33 cellular contexts compared by ENCODE assay signal in the genomic region with DNA sequence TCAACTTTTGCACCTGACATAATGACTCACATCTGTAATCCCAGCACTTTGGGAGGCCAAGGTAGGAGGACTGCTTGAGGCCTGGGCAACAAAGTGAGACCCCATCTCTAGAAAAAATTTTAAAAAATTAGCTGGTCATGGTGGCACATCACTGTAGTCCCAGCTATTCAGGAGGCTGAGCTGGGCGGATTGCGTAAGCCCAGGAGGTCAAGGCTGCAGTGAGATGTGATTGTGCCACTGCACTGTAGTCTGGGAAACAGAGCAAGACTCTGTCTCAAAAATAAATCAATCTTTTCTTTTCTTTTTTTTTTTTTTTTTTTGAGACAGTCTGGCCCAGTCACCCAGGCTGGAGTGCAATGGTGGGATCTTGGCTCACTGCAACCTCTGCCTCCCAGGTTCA. TPM values are rescaled to one million over a fixed set of nuclear protein-coding genes. Genes with fewer than 3 reads are reported as not detected.
"Had no signal": no experiment of that assay in that cellular context is flagged by ENCODE, and none has a peak within 500 bp of the region (broad histone marks: within the 10 kb centered on the region; RNA-seq: fewer than 3 reads in every experiment).

No MANE protein-coding gene starts in this region.

- H3K36me3 ChIP-seq: neutrophil, ovary, suprapubic skin, tibial artery, transverse colon, upper lobe of left lung, vagina had no signal

- H3K4me2 ChIP-seq: smooth muscle cell had no signal

- H3K4me3 ChIP-seq: ovary, psoas muscle, skin epidermis, smooth muscle cell, spleen, suprapubic skin, testis, tibial artery, transverse colon, upper lobe of left lung, vagina had no signal

- ATAC-seq: naive thymus-derived CD8-positive, alpha-beta T cell; psoas muscle; right cardiac atrium; sciatic nerve; stimulated activated memory B cell treated with anti-CD40 and anti-IgM and Interleukin-4, amounts not matched to agents 10 μg/mL and 1 μg/mL and 100 μg/mL, for 72 hours; stimulated activated naive CD8-positive, alpha-beta T cell treated with anti-CD3 and anti-CD28 coated beads, Interleukin-15, amount 100 ng/mL, for 72 hours; stimulated activated naive CD8-positive, alpha-beta T cell treated with anti-CD3 and anti-CD28 coated beads, Interleukin-15, Interleukin-2, amounts not matched to agents 100 U/mL and 50 U/mL, for 24 hours had no signal

- H3K79me2 ChIP-seq: parathyroid adenoma had no signal

- H3K9ac ChIP-seq: parathyroid adenoma had no signal

- H3K36me3 Mint-ChIP-seq: stimulated activated memory B cell treated with anti-CD40 and anti-IgM and Interleukin-4, amounts not matched to agents 10 μg/mL and 1 μg/mL and 100 μg/mL, for 72 hours had no signal

- H3K9me3 ChIP-seq: neutrophil, ovary, psoas muscle, spleen, suprapubic skin, testis, tibial artery, transverse colon, upper lobe of left lung, vagina had no signal

- H3K4me1 ChIP-seq: parathyroid adenoma, psoas muscle, spleen, suprapubic skin, testis, tibial artery, transverse colon, upper lobe of left lung, vagina had no signal

- H3K4me3 Mint-ChIP-seq: naive B cell; naive thymus-derived CD8-positive, alpha-beta T cell; nephron progenitor cell; neural crest cell; stimulated activated memory B cell treated with anti-CD40 and anti-IgM and Interleukin-4, amounts not matched to agents 10 μg/mL and 1 μg/mL and 100 μg/mL, for 72 hours; stimulated activated naive CD8-positive, alpha-beta T cell treated with anti-CD3 and anti-CD28 coated beads, Interleukin-15, amount 100 ng/mL, for 72 hours had no signal

- H2AFZ ChIP-seq: parathyroid adenoma had no signal

- H3K27ac ChIP-seq: neutrophil, ovary, parathyroid adenoma, psoas muscle, skin epidermis, spleen, suprapubic skin, testis, tibial artery, transverse colon, upper lobe of left lung, vagina had no signal

- H3K27ac Mint-ChIP-seq: naive B cell; nephron progenitor cell; progenitor cell of endocrine pancreas; stimulated activated memory B cell treated with anti-CD40 and anti-IgM and Interleukin-4, amounts not matched to agents 10 μg/mL and 1 μg/mL and 100 μg/mL, for 72 hours; stimulated activated naive CD8-positive, alpha-beta T cell treated with anti-CD3 and anti-CD28 coated beads, Interleukin-15, amount 100 ng/mL, for 72 hours had no signal

- H3K9me3 Mint-ChIP-seq: naive B cell; nephron progenitor cell; stimulated activated memory B cell treated with anti-CD40 and anti-IgM and Interleukin-4, amounts not matched to agents 10 μg/mL and 1 μg/mL and 100 μg/mL, for 72 hours had no signal

- H3K27me3 ChIP-seq: neutrophil, ovary, spleen, suprapubic skin, testis, tibial artery, transverse colon, upper lobe of left lung, vagina had no signal

- H3K4me1 Mint-ChIP-seq: nephron progenitor cell had no signal

- H3K27me3 Mint-ChIP-seq: naive thymus-derived CD8-positive, alpha-beta T cell; progenitor cell of endocrine pancreas; stimulated activated memory B cell treated with anti-CD40 and anti-IgM and Interleukin-4, amounts not matched to agents 10 μg/mL and 1 μg/mL and 100 μg/mL, for 72 hours; stimulated activated naive CD8-positive, alpha-beta T cell treated with anti-CD3 and anti-CD28 coated beads, Interleukin-15, amount 100 ng/mL, for 72 hours had no signal

- DNase-seq: naive B cell; naive thymus-derived CD8-positive, alpha-beta T cell; nephron progenitor cell; nucleus accumbens; ovary; posterior cingulate gyrus; psoas muscle; right cardiac atrium; spleen; stimulated activated CD4-positive, alpha-beta T cell treated with anti-CD3 and anti-CD28 coated beads, Interleukin-12 subunit alpha, Interleukin-12 subunit beta, amount 100 ng/mL, for 4 hours; stimulated activated CD4-positive, alpha-beta T cell treated with anti-CD3 and anti-CD28 coated beads, Interleukin-1b, Interleukin-23, amount 100 ng/mL, for 48 hours; stimulated activated CD4-positive, alpha-beta T cell treated with anti-CD3 and anti-CD28 coated beads, Interleukin-4, amount 100 ng/mL, for 1 hour; stimulated activated CD4-positive, alpha-beta T cell treated with anti-CD3 and anti-CD28 coated beads, Interleukin-4, amount 100 ng/mL, for 4 hours; stimulated activated CD8-positive, alpha-beta memory T cell treated with anti-CD3 and anti-CD28 coated beads, Interleukin-4, amount 100 ng/mL, for 48 hours; stimulated activated naive CD4-positive, alpha-beta T cell; stimulated activated naive CD8-positive, alpha-beta T cell treated with anti-CD3 and anti-CD28 coated beads, Interleukin-15, amount 100 ng/mL, for 72 hours; stimulated activated naive CD8-positive, alpha-beta T cell treated with anti-CD3 and anti-CD28 coated beads, Interleukin-15, Interleukin-2, amounts not matched to agents 100 U/mL and 50 U/mL, for 24 hours; substantia nigra; testis; tibial artery; transverse colon; upper lobe of left lung had no signal

RNA-seq across cellular contexts. Expression of a gene that starts 52.5 kb away (rescaled TPM):
- total RNA-seq: naive thymus-derived CD8-positive, alpha-beta T cell; neural crest cell; osteoblast had no signal
- polyA plus RNA-seq: naive thymus-derived CD8-positive, alpha-beta T cell had no signal
